ENCODE assay signal across 29 cellular contexts in genomic region chr7:48416327-48416908, GRCh38.
"Had no signal": no experiment of that assay in that cellular context is flagged by ENCODE, and none has a peak within 500 bp of the region (broad histone marks: within the 10 kb centered on the region; RNA-seq: fewer than 3 reads in every experiment).

No MANE protein-coding gene starts in this region.

- H3K36me3 ChIP-seq: spleen, thoracic aorta, uterus, WERI-Rb-1 had no signal

- DNase-seq: activated CD4-positive, alpha-beta memory T cell treated with anti-CD3 and anti-CD28 coated beads for 36 hours; activated CD4-positive, alpha-beta T cell treated with anti-CD3 and anti-CD28 coated beads, Interleukin-2, amount 10 ng/mL, durations not matched to agents 24 days and 14 days; activated CD4-positive, CD25-positive, alpha-beta regulatory T cell treated with anti-CD3 and anti-CD28 coated beads, Interleukin-2, amount 50 U/mL, for 72 hours; activated CD8-positive, alpha-beta memory T cell treated with anti-CD3 and anti-CD28 coated beads, Interleukin-2, amount 50 U/mL, for 48 hours; activated gamma-delta T cell; activated naive CD4-positive, alpha-beta T cell treated with anti-CD3 and anti-CD28 coated beads, Interleukin-2, amount 10 ng/mL, durations not matched to agents 7 days and 5 days; activated naive CD8-positive, alpha-beta T cell treated with anti-CD3 and anti-CD28 coated beads, Interleukin-2, amount 50 U/mL, for 24 hours; activated T-cell treated with anti-CD3 and anti-CD28 coated beads, Interleukin-2, amount 50 U/mL, for 24 hours; amygdala; central memory CD4-positive, alpha-beta T cell; foreskin fibroblast; head of caudate nucleus; hippocampal formation; immature natural killer cell; kidney; left colon; mammary epithelial cell; naive B cell; nephron progenitor cell; nucleus accumbens; right cardiac atrium; spleen; stimulated activated CD4-positive, alpha-beta T cell treated with anti-CD3 and anti-CD28 coated beads, Interleukin-2, amount 100 ng/mL, for 48 hours; T-helper 17 cell; T1000; uterus; WERI-Rb-1 had no signal

- FAIRE-seq: endothelial cell of umbilical vein, kidney had no signal

- H3K4me3 ChIP-seq: spleen, thoracic aorta, uterus had no signal

- H3K27me3 ChIP-seq: spleen, uterus had no signal

- ATAC-seq: activated naive CD8-positive, alpha-beta T cell treated with anti-CD3 and anti-CD28 coated beads, Interleukin-2, amount 50 U/mL, for 24 hours; left colon; right cardiac atrium; T-helper 17 cell had no signal

- H3K4me1 ChIP-seq: spleen, uterus had no signal

- H3K9me3 ChIP-seq: spleen, thoracic aorta, uterus had no signal

- H3K27ac ChIP-seq: spleen, thoracic aorta, uterus, WERI-Rb-1 had no signal
